Comparison of ENCODE assay signal across 15 cellular contexts in the genomic region with DNA sequence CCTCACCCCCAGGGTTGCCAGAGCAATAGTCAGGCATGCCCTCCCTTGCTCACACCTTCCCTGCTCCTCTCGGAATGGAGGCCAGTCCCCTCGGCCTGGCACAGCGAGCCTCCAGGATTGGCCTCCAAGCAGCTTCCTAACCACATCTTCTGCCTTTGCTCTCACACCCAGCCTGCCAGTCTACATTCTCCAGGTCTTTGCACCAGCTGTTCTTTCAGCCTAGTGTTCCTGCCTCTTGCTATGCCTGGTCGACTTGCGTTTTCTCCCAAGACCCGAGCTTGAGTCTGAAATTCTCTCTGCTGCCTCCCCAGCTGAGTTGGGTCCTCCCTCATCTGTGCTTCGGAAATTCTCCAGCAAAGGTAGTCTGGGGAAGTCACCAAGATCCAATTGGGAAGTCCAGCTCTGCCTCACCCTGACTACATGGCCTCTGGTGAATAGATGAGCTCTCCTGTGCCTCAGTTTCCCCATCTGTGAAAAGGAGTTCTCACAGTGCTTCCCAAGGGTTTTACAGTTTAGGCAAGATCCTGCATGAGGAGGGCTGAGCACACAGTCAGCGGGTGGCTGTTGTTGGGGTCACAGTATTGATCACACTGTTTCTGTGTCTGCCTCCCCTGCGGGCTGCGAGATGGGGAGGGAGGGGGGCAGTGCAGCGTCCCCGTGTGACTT. TPM values are rescaled to one million over a fixed set of nuclear protein-coding genes. Genes with fewer than 3 reads are reported as not detected.
DNase-seq lines count a peak whose midpoint lies in the region; ATAC-seq, FAIRE-seq and TF ChIP-seq lines count a peak whose summit lies in the region.
"Had no signal": no experiment of that assay in that cellular context is flagged by ENCODE, and none has a peak within 500 bp of the region (broad histone marks: within the 10 kb centered on the region; RNA-seq: fewer than 3 reads in every experiment).

No MANE protein-coding gene starts in this region.

- no TSS peak for BruUV-seq in HepG2 (replicated peaks; lab: Mats Ljungman, UMichigan)

- peak overlapping the region in 2 of 7 donors; percentile 32 to 61 for H3K4me3 Mint-ChIP-seq in CD8-positive, alpha-beta memory T cell
- H3K4me3 Mint-ChIP-seq: activated T-cell treated with anti-CD3 and anti-CD28 coated beads, Interleukin-2, amount 50 U/mL, for 72 hours had no signal

- in situ Hi-C loops in HepG2 (cut with HindIII; ENCODE audit: extremely low pct_ligation_motif_present, low pct_unique_long_range_greater_than_20kb) (loop anchor here (5.0 kb wide), 1 partner anchor 116 kb away; a partner anchor contains a TSS), GM13976 (cut with MboI; ENCODE audit: low sequenced_read_pairs, unreplicated experiment) (loop anchor here (5.0 to 25.0 kb wide), 2 partner anchors 131 to 351 kb away; a partner anchor contains a TSS)

- POLR2A ChIA-PET in HepG2 (lab: Yijun Ruan, JAX): interaction anchor here (1.4 kb wide), 1 partner anchor 30 kb away, joined by 5 read pairs; no protein-coding TSS in a partner anchor
- POLR2A ChIA-PET in CD8-positive, alpha-beta memory T cell (lab: Charles Lee): interaction anchor here (0.5 kb wide), 1 partner anchor 244 kb away, joined by 6 read pairs; no protein-coding TSS in a partner anchor

- H2AFZ ChIP-seq in HepG2 (ENCODE audit: low read length): no peak overlapping the region

- H3K79me2 ChIP-seq in HepG2 (ENCODE audit: insufficient read depth, low read length): no peaks in the 10 kb centered on the region

- H3K27me3 ChIP-seq in HepG2 (ENCODE audit: control insufficient read depth in 1 of 2, insufficient read depth in 2 of 2, low read length in 2 of 2) (peaks cover 0 to 13% of the 10 kb centered on the region in 2 experiments; a peak in 4 of 5 replicates), right lobe of liver (no peaks in the 10 kb centered on the region)
- peaks cover 19% of the 10 kb centered on the region for H3K27me3 ChIP-seq in CD8-positive, alpha-beta memory T cell (ENCODE audit: insufficient read depth, low read length, poor library complexity, severe bottlenecking)

- H3K9ac ChIP-seq in HepG2 (ENCODE audit: insufficient read depth, low read depth, low read length): no peak overlapping the region

- peaks cover 11 to 18% (median 13%) of the 10 kb centered on the region in 3 donors for H3K4me1 Mint-ChIP-seq in CD8-positive, alpha-beta memory T cell

- peaks cover 81% of the 10 kb centered on the region for H3K4me1 ChIP-seq in HepG2 (ENCODE audit: insufficient read depth, low read length)
- H3K4me1 ChIP-seq in right lobe of liver: peaks cover 0 to 14% (median 6%) of the 10 kb centered on the region in 4 donors
- H3K4me1 ChIP-seq in CD8-positive, alpha-beta memory T cell (ENCODE audit: insufficient read depth, low read length): peaks cover 5% of the 10 kb centered on the region

- ATAC-seq in HepG2 (no peak), right lobe of liver (no peak), GM21825 (IDR thresholded peaks at IDR 0.05; ENCODE audit: unreplicated experiment) (no peak)

- no peaks in the 10 kb centered on the region for H3K36me3 Mint-ChIP-seq in CD8-positive, alpha-beta memory T cell

- TF ChIP-seq EP300 in HepG2 (IDR thresholded peaks at IDR 0.05; ENCODE audit: low read depth in 2 of 2, low read length in 2 of 2) (no peak), HepG2 (CRISPR knock-in tag; IDR thresholded peaks at IDR 0.05; ENCODE audit: borderline replicate concordance) (no peak)

- H3K4me2 ChIP-seq in HepG2 (ENCODE audit: low read depth, low read length): no peak overlapping the region

- H3K27ac ChIP-seq in HepG2 (ENCODE audit: extremely low read length, insufficient read depth, low read length) (no peak overlapping the region), right lobe of liver (no peak overlapping the region)
- no peak overlapping the region for H3K27ac ChIP-seq in CD8-positive, alpha-beta memory T cell (ENCODE audit: low read depth, low read length)

- DNase-seq in HepG2 (ENCODE audit: low spot score) (no peak), right lobe of liver (no peak), cerebellar cortex (ENCODE audit: low spot score) (peak; percentile 61), myocyte (ENCODE audit: low read depth) (peak; percentile 42), GM13976 (ENCODE audit: low spot score) (no peak), NCI-H2107 (lab: John Stamatoyannopoulos, UW) (no peak)
- DNase-seq in CD8-positive, alpha-beta memory T cell: no peak
- DNase-seq: activated CD4-positive, alpha-beta T cell treated with anti-CD3 and anti-CD28 coated beads, Interleukin-2, amount 50 U/mL, for 48 hours; activated T-cell treated with anti-CD3 and anti-CD28 coated beads, Interleukin-2, amount 50 U/mL, for 72 hours; SIG-M5; T1000 had no signal

- H4K20me1 ChIP-seq in HepG2 (ENCODE audit: insufficient read depth, low read length): no peaks in the 10 kb centered on the region

- peak overlapping the region in 2 of 8 donors; percentile 38 to 41 for H3K27ac Mint-ChIP-seq in CD8-positive, alpha-beta memory T cell
- H3K27ac Mint-ChIP-seq: activated T-cell treated with anti-CD3 and anti-CD28 coated beads, Interleukin-2, amount 50 U/mL, for 72 hours had no signal

- FAIRE-seq in HepG2 (lab: Jason Lieb, UNC): no peak
- FAIRE-seq: colon had no signal

- no peak for TF ChIP-seq RAD21 in HepG2 (CRISPR knock-in tag; IDR thresholded peaks at IDR 0.05)

- peaks cover 18 to 26% of the 10 kb centered on the region in 2 donors for H3K27me3 Mint-ChIP-seq in CD8-positive, alpha-beta memory T cell

- 31% methylated on average over 8 of the region's 12 CpGs for WGBS in HepG2 (ENCODE audit: low lambda C conversion rate)
- 56% methylated on average over 7 of the region's 12 CpGs for WGBS in right lobe of liver (ENCODE audit: insufficient coverage, low coverage, low lambda C conversion rate, missing lambda C conversion rate)

- CTCF ChIA-PET in HepG2 (lab: Yijun Ruan, JAX; ENCODE audit: low intra/inter-chr PET ratio, low total read pairs): no interaction called here
- CTCF ChIA-PET in CD8-positive, alpha-beta memory T cell (lab: Charles Lee): interaction anchor here (1.0 to 6.3 kb wide), 5 partner anchors 9 to 197 kb away, joined by 3 to 189 read pairs (median 4); no protein-coding TSS in a partner anchor

- H3K9me3 ChIP-seq in HepG2 (ENCODE audit: low read length) (no peaks in the 10 kb centered on the region), right lobe of liver (no peaks in the 10 kb centered on the region)
- no peaks in the 10 kb centered on the region for H3K9me3 ChIP-seq in CD8-positive, alpha-beta memory T cell (ENCODE audit: low read length)
- H3K9me3 ChIP-seq: thoracic aorta had no signal

- intact Hi-C loops in HepG2 (cut with micrococcal nuclease; ENCODE audit: unreplicated experiment): no loop called here
- intact Hi-C loops in right lobe of liver (cut with DNase I): loop anchor here in 1 of 2 donors (5.0 to 10.0 kb wide), 2 partner anchors 69 to 131 kb away; no protein-coding TSS in a partner anchor

- no peaks in the 10 kb centered on the region for H3K36me3 ChIP-seq in HepG2 (replicated peaks in 1 of 2; ENCODE audit: control insufficient read depth in 1 of 2, insufficient read depth in 2 of 2, low read length in 2 of 2)
- no peaks in the 10 kb centered on the region for H3K36me3 ChIP-seq in right lobe of liver
- no peaks in the 10 kb centered on the region for H3K36me3 ChIP-seq in CD8-positive, alpha-beta memory T cell (ENCODE audit: insufficient read depth, low read length)
- H3K36me3 ChIP-seq: thoracic aorta had no signal

- TF ChIP-seq CTCF in HepG2 (CRISPR knock-in tag; IDR thresholded peaks at IDR 0.05) (no peak), right lobe of liver (IDR thresholded peaks at IDR 0.05) (no peak), GM13976 (IDR thresholded peaks at IDR 0.05; ENCODE audit: borderline replicate concordance, control extremely low read depth, extremely low read depth, insufficient read depth, missing control alignments) (no peak)

- no peaks in the 10 kb centered on the region for H3K9me3 Mint-ChIP-seq in CD8-positive, alpha-beta memory T cell
- H3K9me3 Mint-ChIP-seq: activated T-cell treated with anti-CD3 and anti-CD28 coated beads, Interleukin-2, amount 50 U/mL, for 72 hours had no signal

- no peak overlapping the region for H3K4me3 ChIP-seq in HepG2 (replicated peaks in 1 of 3; ENCODE audit: insufficient read depth in 1 of 3, low read depth in 2 of 3, low read length in 3 of 3)
- H3K4me3 ChIP-seq in right lobe of liver: no peak overlapping the region
- no peak overlapping the region for H3K4me3 ChIP-seq in CD8-positive, alpha-beta memory T cell (ENCODE audit: low read length)
- H3K4me3 ChIP-seq: thoracic aorta had no signal

- no peak for TF ChIP-seq POLR2A in HepG2 (IDR thresholded peaks at IDR 0.05; ENCODE audit: insufficient read depth in 1 of 2, low read depth in 2 of 2, low read length in 2 of 2)
- no peak for TF ChIP-seq POLR2A in right lobe of liver (IDR thresholded peaks at IDR 0.05)

RNA-seq across cellular contexts. Expression of a gene that starts 31.9 kb away (rescaled TPM):
- not detected in 2 replicates for total RNA-seq in HepG2 (2016; rRNA removed; fragmentation: Illumina TruSeq; extraction: Trizol)
- not detected in 2 replicates for total RNA-seq in HepG2 (2016; cell fraction: cytosol; rRNA removed; fragmentation: Illumina TruSeq; extraction: Trizol; ENCODE audit: low read depth)
- total RNA-seq in HepG2 (2016; cell fraction: insoluble cytoplasmic fraction; rRNA removed; fragmentation: Illumina TruSeq; extraction: Trizol): not detected in 2 replicates
- total RNA-seq in HepG2 (2016; cell fraction: membrane; rRNA removed; fragmentation: Illumina TruSeq; extraction: Trizol): not detected in 2 replicates
- total RNA-seq in HepG2 (2016; cell fraction: nucleus; rRNA removed; fragmentation: Illumina TruSeq; extraction: Trizol): 0.09 TPM in 1 of 2 replicates, not detected in the other
- 0.07 and 0.13 TPM in 2 replicates for polyA plus RNA-seq in HepG2 (2011; rRNA removed)
- 0.04 and 0.06 TPM in 2 replicates for polyA plus RNA-seq in HepG2 (2011; cell fraction: cytosol; rRNA removed)
- 0.16 and 0.32 TPM in 2 replicates for polyA plus RNA-seq in HepG2 (2011; cell fraction: nucleus; rRNA removed)
- polyA plus RNA-seq in HepG2 (2012): 0.07 and 0.13 TPM in 2 replicates
- not detected in 2 replicates for polyA plus RNA-seq in HepG2 (2016; cell fraction: cytosol; fragmentation: Illumina TruSeq; extraction: Trizol; ENCODE audit: low read depth)
- polyA plus RNA-seq in HepG2 (2016; cell fraction: insoluble cytoplasmic fraction; fragmentation: Illumina TruSeq; extraction: Trizol; ENCODE audit: low read depth): not detected in 2 replicates
- not detected in 2 replicates for polyA plus RNA-seq in HepG2 (2016; cell fraction: membrane; fragmentation: Illumina TruSeq; extraction: Trizol; ENCODE audit: low read depth)
- 0.10 TPM in 1 of 2 replicates, not detected in the other for polyA plus RNA-seq in HepG2 (2016; cell fraction: nucleus; fragmentation: Illumina TruSeq; extraction: Trizol; ENCODE audit: insufficient read depth, low read depth)
- polyA minus RNA-seq in HepG2 (2011; rRNA and poly(A)+ RNA removed; ENCODE audit: low replicate concordance): 0.10 TPM in 1 of 2 replicates, not detected in the other
- not detected in 2 replicates for polyA minus RNA-seq in HepG2 (2011; cell fraction: cytosol; rRNA and poly(A)+ RNA removed)
- 0.12 TPM in 1 of 2 replicates, not detected in the other for polyA minus RNA-seq in HepG2 (2011; cell fraction: nucleus; rRNA and poly(A)+ RNA removed)
- total RNA-seq in right lobe of liver: under 1 TPM in 3 of 6 experiments, not detected in 3; 0.04 to 0.07 (median 0.07) TPM
- 0.05 TPM in 1 of 2 replicates, not detected in the other for total RNA-seq in myocyte
- 0.79 TPM for polyA plus RNA-seq in myocyte (2012)
- not detected for total RNA-seq in CD8-positive, alpha-beta memory T cell
- 0.12 TPM for polyA plus RNA-seq in CD8-positive, alpha-beta memory T cell
- total RNA-seq: activated T-cell treated with anti-CD3 and anti-CD28 coated beads, Interleukin-2, amount 50 U/mL, for 72 hours; epithelial cell of proximal tubule had no signal

Comparison
In these comparisons a context has a peak if more than half of its experiments do, and no peak if none do; other contexts are left out.
1. DNase-seq: peak in cerebellar cortex (single experiment) and myocyte (single experiment); none in HepG2 (single experiment), right lobe of liver (0 of 3), GM13976 (single experiment), CD8-positive, alpha-beta memory T cell (0 of 5) and NCI-H2107 (single experiment).